ENCODE assay signal across 36 cellular contexts in the genomic region with DNA sequence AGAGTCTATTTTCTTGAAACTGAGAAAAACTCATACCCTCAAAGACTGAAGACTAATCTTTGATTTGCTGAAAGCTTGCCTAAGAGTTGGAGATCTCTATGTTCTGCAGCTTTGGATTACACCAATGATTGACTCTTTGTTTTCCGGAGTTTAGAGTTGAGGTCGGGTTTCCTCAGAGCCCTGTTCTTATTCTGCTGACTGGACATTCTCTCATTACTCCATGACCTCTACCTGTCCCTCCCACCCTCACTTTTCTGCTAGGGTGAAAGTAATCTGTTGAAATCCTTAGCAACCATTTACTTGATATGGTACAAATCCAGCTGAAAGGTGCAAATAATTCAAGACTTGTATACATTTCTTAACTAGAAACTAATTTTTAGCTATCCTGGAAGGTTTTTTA.
"Had no signal": no experiment of that assay in that cellular context is flagged by ENCODE, and none has a peak within 500 bp of the region (broad histone marks: within the 10 kb centered on the region; RNA-seq: fewer than 3 reads in every experiment).

No MANE protein-coding gene starts in this region.

- H3K4me3 ChIP-seq: adrenal gland, body of pancreas, breast epithelium had no signal

- H3K4me1 ChIP-seq: adrenal gland, body of pancreas, breast epithelium had no signal

- H3K27me3 Mint-ChIP-seq: activated B cell treated with CpG ODN at 0.5 μM for 24 hours; activated CD4-positive, alpha-beta memory T cell treated with anti-CD3 and anti-CD28 coated beads, Interleukin-2, amount 10 ng/mL, durations not matched to agents 7 days and 5 days; activated CD4-positive, alpha-beta T cell treated with anti-CD3 and anti-CD28 coated beads, Interleukin-2, amount 10 ng/mL, durations not matched to agents 24 days and 14 days; activated CD8-positive, alpha-beta memory T cell treated with anti-CD3 and anti-CD28 coated beads, Interleukin-2, amount 10 ng/mL, durations not matched to agents 7 days and 5 days; activated naive CD8-positive, alpha-beta T cell treated with anti-CD3 and anti-CD28 coated beads for 36 hours; activated T-cell treated with anti-CD3 and anti-CD28 coated beads, Interleukin-2, amount 50 U/mL, for 24 hours; activated T-helper 17 cell treated with anti-CD3 and anti-CD28 coated beads, Interleukin-2, amount 50 U/mL, for 72 hours had no signal

- H3K9me3 ChIP-seq: adrenal gland, body of pancreas had no signal

- H3K4me1 Mint-ChIP-seq: activated B cell treated with CpG ODN at 0.5 μM for 24 hours; activated CD4-positive, alpha-beta memory T cell treated with anti-CD3 and anti-CD28 coated beads, Interleukin-2, amount 10 ng/mL, durations not matched to agents 7 days and 5 days; activated CD4-positive, alpha-beta T cell treated with anti-CD3 and anti-CD28 coated beads, Interleukin-2, amount 10 ng/mL, durations not matched to agents 24 days and 14 days; activated CD8-positive, alpha-beta memory T cell treated with anti-CD3 and anti-CD28 coated beads, Interleukin-2, amount 10 ng/mL, durations not matched to agents 7 days and 5 days; activated naive CD8-positive, alpha-beta T cell treated with anti-CD3 and anti-CD28 coated beads for 36 hours; activated T-helper 17 cell treated with anti-CD3 and anti-CD28 coated beads, Interleukin-2, amount 50 U/mL, for 72 hours had no signal

- H3K9me3 Mint-ChIP-seq: activated CD4-positive, alpha-beta memory T cell treated with anti-CD3 and anti-CD28 coated beads, Interleukin-2, amount 10 ng/mL, durations not matched to agents 7 days and 5 days; activated naive CD4-positive, alpha-beta T cell treated with anti-CD3 and anti-CD28 coated beads for 36 hours; T-helper 1 cell treated with Interleukin-12 subunit alpha and Interleukin-12 subunit beta and Interleukin-4 antibody, amounts not matched to agents 30 μg/mL and 1 μg/mL, for 36 hours had no signal

- H3K27me3 ChIP-seq: adrenal gland, body of pancreas, brain microvascular endothelial cell, breast epithelium had no signal

- ATAC-seq: activated CD8-positive, alpha-beta memory T cell treated with anti-CD3 and anti-CD28 coated beads, Interleukin-2, amount 10 ng/mL, durations not matched to agents 7 days and 5 days; activated CD8-positive, alpha-beta T cell treated with anti-CD3 and anti-CD28 coated beads, Interleukin-2, amount 10 ng/mL, durations not matched to agents 7 days and 5 days; activated naive CD4-positive, alpha-beta T cell treated with anti-CD3 and anti-CD28 coated beads, Interleukin-2, amount 50 U/mL, for 72 hours; activated T-cell treated with anti-CD3 and anti-CD28 coated beads, Interleukin-2, amount 50 U/mL, for 72 hours; activated T-helper 17 cell treated with anti-CD3 and anti-CD28 coated beads, Interleukin-2, amount 50 U/mL, for 72 hours; body of pancreas had no signal

- FAIRE-seq: astrocyte, TTC549 had no signal

- H3K4me3 Mint-ChIP-seq: activated B cell treated with CpG ODN at 0.5 μM for 24 hours; activated CD4-positive, alpha-beta memory T cell treated with anti-CD3 and anti-CD28 coated beads, Interleukin-2, amount 10 ng/mL, durations not matched to agents 7 days and 5 days; activated CD4-positive, alpha-beta T cell treated with anti-CD3 and anti-CD28 coated beads, Interleukin-2, amount 10 ng/mL, durations not matched to agents 24 days and 14 days; activated CD8-positive, alpha-beta memory T cell treated with anti-CD3 and anti-CD28 coated beads, Interleukin-2, amount 10 ng/mL, durations not matched to agents 7 days and 5 days; activated CD8-positive, alpha-beta T cell treated with anti-CD3 and anti-CD28 coated beads, Interleukin-2, amount 10 ng/mL, durations not matched to agents 7 days and 5 days; activated naive CD4-positive, alpha-beta T cell treated with anti-CD3 and anti-CD28 coated beads for 36 hours; activated naive CD8-positive, alpha-beta T cell treated with anti-CD3 and anti-CD28 coated beads for 36 hours; activated T-cell treated with anti-CD3 and anti-CD28 coated beads, Interleukin-2, amount 50 U/mL, for 24 hours; activated T-cell treated with anti-CD3 and anti-CD28 coated beads, Interleukin-2, amount 50 U/mL, for 72 hours; activated T-helper 1 cell treated with anti-CD3 and anti-CD28 coated beads, Interleukin-12 subunit alpha, Interleukin-12 subunit beta, Interleukin-2, Interleukin-4 antibody, amounts not matched to agents 30 ng/mL and 10 ng/mL and 1 ng/mL, durations not matched to agents 14 hours and 24 hours and 36 hours; activated T-helper 17 cell treated with anti-CD3 and anti-CD28 coated beads, Interleukin-2, amount 50 U/mL, for 72 hours; T-helper 1 cell treated with Interleukin-12 subunit alpha and Interleukin-12 subunit beta and Interleukin-4 antibody, amounts not matched to agents 30 μg/mL and 1 μg/mL, for 36 hours; T-helper 2 cell treated with Interferon-gamma antibody and Interleukin-4, amounts not matched to agents 5 μg/mL and 100 μg/mL, for 36 hours had no signal

- DNase-seq: activated B cell treated with CpG ODN at 0.5 μM for 24 hours; activated CD4-positive, alpha-beta memory T cell treated with anti-CD3 and anti-CD28 coated beads, Interleukin-2, amount 10 ng/mL, durations not matched to agents 7 days and 5 days; activated CD4-positive, alpha-beta T cell treated with anti-CD3 and anti-CD28 coated beads for 4 hours; activated CD4-positive, alpha-beta T cell treated with anti-CD3 and anti-CD28 coated beads, Interleukin-2, amount 10 ng/mL, durations not matched to agents 24 days and 14 days; activated CD4-positive, alpha-beta T cell treated with anti-CD3 and anti-CD28 coated beads, Interleukin-2, amount 50 U/mL, for 48 hours; activated CD4-positive, CD25-positive, alpha-beta regulatory T cell treated with anti-CD3 and anti-CD28 coated beads, Interleukin-2, amount 50 U/mL, for 72 hours; activated CD8-positive, alpha-beta memory T cell treated with anti-CD3 and anti-CD28 coated beads for 24 hours; activated CD8-positive, alpha-beta memory T cell treated with anti-CD3 and anti-CD28 coated beads, Interleukin-2, amount 10 ng/mL, durations not matched to agents 7 days and 5 days; activated CD8-positive, alpha-beta memory T cell treated with anti-CD3 and anti-CD28 coated beads, Interleukin-2, amount 50 U/mL, for 48 hours; activated CD8-positive, alpha-beta T cell treated with anti-CD3 and anti-CD28 coated beads, Interleukin-2, amount 10 ng/mL, durations not matched to agents 7 days and 5 days; activated effector memory CD4-positive, alpha-beta T cell treated with anti-CD3 and anti-CD28 coated beads, Interleukin-2, amount 50 U/mL, for 16 hours; activated gamma-delta T cell treated with Interleukin-2 at 50 U/mL for 16 hours; activated naive CD4-positive, alpha-beta T cell; activated naive CD4-positive, alpha-beta T cell treated with anti-CD3 and anti-CD28 coated beads for 36 hours; activated naive CD4-positive, alpha-beta T cell treated with anti-CD3 and anti-CD28 coated beads, Interleukin-2, amount 50 U/mL, for 16 hours; activated naive CD8-positive, alpha-beta T cell treated with anti-CD3 and anti-CD28 coated beads for 36 hours; activated T-cell treated with anti-CD3 and anti-CD28 coated beads, Interleukin-2, amount 50 U/mL, for 24 hours; activated T-cell treated with anti-CD3 and anti-CD28 coated beads, Interleukin-2, amount 50 U/mL, for 72 hours; adrenal gland; amniotic stem cell; aorta; body of pancreas; brain microvascular endothelial cell; central memory CD4-positive, alpha-beta T cell; T-helper 1 cell; T-helper 2 cell; T-helper 9 cell had no signal

- H3K27ac ChIP-seq: adrenal gland, body of pancreas, brain microvascular endothelial cell, breast epithelium, VCaP had no signal

- H3K36me3 ChIP-seq: adrenal gland, brain microvascular endothelial cell, breast epithelium had no signal

- H3K36me3 Mint-ChIP-seq: activated CD8-positive, alpha-beta memory T cell treated with anti-CD3 and anti-CD28 coated beads, Interleukin-2, amount 10 ng/mL, durations not matched to agents 7 days and 5 days; activated naive CD8-positive, alpha-beta T cell treated with anti-CD3 and anti-CD28 coated beads for 36 hours had no signal
